Comparison of ENCODE assay signal across 22 cellular contexts in the genomic region with DNA sequence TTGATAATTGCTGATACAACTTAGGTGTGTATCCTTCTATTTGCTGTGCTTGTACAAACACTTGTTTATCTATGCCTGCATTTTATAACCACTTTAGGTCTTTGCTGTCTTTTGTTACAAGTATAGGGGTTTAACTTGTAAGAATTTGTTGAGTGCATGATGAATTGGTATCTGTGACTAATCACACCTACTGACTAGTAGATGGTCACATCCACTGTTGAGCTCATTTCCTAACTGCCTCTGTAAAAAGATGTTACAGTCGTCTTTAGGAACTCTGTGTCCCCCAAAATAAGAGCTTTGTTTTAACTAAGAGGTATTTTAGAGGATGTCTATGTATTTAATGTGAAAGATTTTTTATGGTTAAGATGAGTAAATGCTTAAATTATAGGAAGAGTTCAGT. TPM values are rescaled to one million over a fixed set of nuclear protein-coding genes. Genes with fewer than 3 reads are reported as not detected.
A peak's percentile ranks its signal among the peaks of the same experiment; 100 is the strongest.
DNase-seq lines count a peak whose midpoint lies in the region; ATAC-seq lines count a peak whose summit lies in the region.
"Had no signal": no experiment of that assay in that cellular context is flagged by ENCODE, and none has a peak within 500 bp of the region (broad histone marks: within the 10 kb centered on the region; RNA-seq: fewer than 3 reads in every experiment).

No MANE protein-coding gene starts in this region.

- peak overlapping the region; percentile 13 for H3K27ac ChIP-seq in epithelial cell of prostate
- H3K27ac ChIP-seq: breast epithelium, esophagus squamous epithelium, parathyroid adenoma, testis had no signal

- no peak for DNase-seq in stimulated activated naive CD8-positive, alpha-beta T cell treated with anti-CD3 and anti-CD28 coated beads, Interleukin-15, amount 100 ng/mL, for 72 hours
- DNase-seq in stimulated activated naive CD8-positive, alpha-beta T cell treated with anti-CD3 and anti-CD28 coated beads, Interleukin-15, Interleukin-2, amounts not matched to agents 100 U/mL and 50 U/mL, for 24 hours: no peak
- DNase-seq in M059J (ENCODE audit: low read depth): peak; percentile 44
- peak; percentile 14 for DNase-seq in epithelial cell of prostate (ENCODE audit: low read depth, low spot score)
- DNase-seq in stimulated activated effector memory CD8-positive, alpha-beta T cell treated with anti-CD3 and anti-CD28 coated beads, Interleukin-12 subunit alpha, Interleukin-12 subunit beta, amount 100 ng/mL, for 72 hours (ENCODE audit: low spot score in 2 of 2): no peak
- no peak for DNase-seq in activated naive CD4-positive, alpha-beta T cell treated with anti-CD3 and anti-CD28 coated beads, Interleukin-2, amount 50 U/mL, for 16 hours
- DNase-seq: activated CD4-positive, alpha-beta T cell treated with anti-CD3 and anti-CD28 coated beads, Interleukin-2, amount 50 U/mL, for 4 hours; esophagus squamous epithelium; Karpas-422; mesendoderm; natural killer cell; NCI-H1417; NCI-H2171 treated with DMSO at 0.1 percent for 48 hours; small intestine; stimulated activated CD8-positive, alpha-beta memory T cell treated with anti-CD3 and anti-CD28 coated beads, Interleukin-4, amount 100 ng/mL, for 48 hours; SW 1271; testis had no signal

- H3K4me3 Mint-ChIP-seq in stimulated activated naive CD8-positive, alpha-beta T cell treated with anti-CD3 and anti-CD28 coated beads, Interleukin-15, amount 100 ng/mL, for 72 hours: no peak overlapping the region
- H3K4me3 Mint-ChIP-seq in stimulated activated effector memory CD8-positive, alpha-beta T cell treated with anti-CD3 and anti-CD28 coated beads, Interleukin-12 subunit alpha, Interleukin-12 subunit beta, amount 100 ng/mL, for 72 hours: no peak overlapping the region
- H3K4me3 Mint-ChIP-seq: natural killer cell had no signal

- H3K27me3 Mint-ChIP-seq in stimulated activated naive CD8-positive, alpha-beta T cell treated with anti-CD3 and anti-CD28 coated beads, Interleukin-15, amount 100 ng/mL, for 72 hours: no peaks in the 10 kb centered on the region

- no peak overlapping the region for H3K27ac Mint-ChIP-seq in stimulated activated naive CD8-positive, alpha-beta T cell treated with anti-CD3 and anti-CD28 coated beads, Interleukin-15, amount 100 ng/mL, for 72 hours
- peak overlapping the region; percentile 70 for H3K27ac Mint-ChIP-seq in stimulated activated effector memory CD8-positive, alpha-beta T cell treated with anti-CD3 and anti-CD28 coated beads, Interleukin-12 subunit alpha, Interleukin-12 subunit beta, amount 100 ng/mL, for 72 hours
- H3K27ac Mint-ChIP-seq: natural killer cell had no signal

- H3K36me3 Mint-ChIP-seq in stimulated activated effector memory CD8-positive, alpha-beta T cell treated with anti-CD3 and anti-CD28 coated beads, Interleukin-12 subunit alpha, Interleukin-12 subunit beta, amount 100 ng/mL, for 72 hours: no peaks in the 10 kb centered on the region
- H3K36me3 Mint-ChIP-seq: natural killer cell had no signal

- H3K4me1 Mint-ChIP-seq in stimulated activated naive CD8-positive, alpha-beta T cell treated with anti-CD3 and anti-CD28 coated beads, Interleukin-15, amount 100 ng/mL, for 72 hours: peaks cover 6% of the 10 kb centered on the region
- H3K4me1 Mint-ChIP-seq in stimulated activated effector memory CD8-positive, alpha-beta T cell treated with anti-CD3 and anti-CD28 coated beads, Interleukin-12 subunit alpha, Interleukin-12 subunit beta, amount 100 ng/mL, for 72 hours: peaks cover 8% of the 10 kb centered on the region

- ATAC-seq in stimulated activated naive CD8-positive, alpha-beta T cell treated with anti-CD3 and anti-CD28 coated beads, Interleukin-15, amount 100 ng/mL, for 72 hours: peak; percentile 48
- ATAC-seq in stimulated activated naive CD8-positive, alpha-beta T cell treated with anti-CD3 and anti-CD28 coated beads, Interleukin-15, Interleukin-2, amounts not matched to agents 100 U/mL and 50 U/mL, for 24 hours: no peak
- peak; percentile 88 for ATAC-seq in stimulated activated effector memory CD8-positive, alpha-beta T cell treated with anti-CD3 and anti-CD28 coated beads, Interleukin-12 subunit alpha, Interleukin-12 subunit beta, amount 100 ng/mL, for 72 hours
- ATAC-seq in GM19467 (IDR thresholded peaks at IDR 0.05; ENCODE audit: unreplicated experiment): no peak
- ATAC-seq in HG03354 (IDR thresholded peaks at IDR 0.05; ENCODE audit: poor library complexity, severe bottlenecking, unreplicated experiment): no peak
- ATAC-seq: GM12878, natural killer cell had no signal

- no peaks in the 10 kb centered on the region for H3K9me3 Mint-ChIP-seq in stimulated activated naive CD8-positive, alpha-beta T cell treated with anti-CD3 and anti-CD28 coated beads, Interleukin-15, amount 100 ng/mL, for 72 hours
- H3K9me3 Mint-ChIP-seq in stimulated activated effector memory CD8-positive, alpha-beta T cell treated with anti-CD3 and anti-CD28 coated beads, Interleukin-12 subunit alpha, Interleukin-12 subunit beta, amount 100 ng/mL, for 72 hours: no peaks in the 10 kb centered on the region
- H3K9me3 Mint-ChIP-seq: natural killer cell had no signal

RNA-seq across cellular contexts. Expression of gene KIAA1549L, which starts 58.2 kb away (rescaled TPM):
- total RNA-seq in M059J (2014; rRNA removed; shearing (Covaris generic)): 8.3 and 11.6 TPM in 2 replicates
- total RNA-seq: natural killer cell had no signal

Comparison
In these comparisons a context has a peak if more than half of its experiments do, and no peak if none do; other contexts are left out.
1. ATAC-seq: peak in stimulated activated naive CD8-positive, alpha-beta T cell treated with anti-CD3 and anti-CD28 coated beads, Interleukin-15, amount 100 ng/mL, for 72 hours (single experiment) and stimulated activated effector memory CD8-positive, alpha-beta T cell treated with anti-CD3 and anti-CD28 coated beads, Interleukin-12 subunit alpha, Interleukin-12 subunit beta, amount 100 ng/mL, for 72 hours (single experiment); none in stimulated activated naive CD8-positive, alpha-beta T cell treated with anti-CD3 and anti-CD28 coated beads, Interleukin-15, Interleukin-2, amounts not matched to agents 100 U/mL and 50 U/mL, for 24 hours (single experiment), GM19467 (single experiment) and HG03354 (single experiment).
2. DNase-seq: peak in M059J (single experiment) and epithelial cell of prostate (single experiment); none in stimulated activated naive CD8-positive, alpha-beta T cell treated with anti-CD3 and anti-CD28 coated beads, Interleukin-15, amount 100 ng/mL, for 72 hours (0 of 2), stimulated activated naive CD8-positive, alpha-beta T cell treated with anti-CD3 and anti-CD28 coated beads, Interleukin-15, Interleukin-2, amounts not matched to agents 100 U/mL and 50 U/mL, for 24 hours (single experiment), stimulated activated effector memory CD8-positive, alpha-beta T cell treated with anti-CD3 and anti-CD28 coated beads, Interleukin-12 subunit alpha, Interleukin-12 subunit beta, amount 100 ng/mL, for 72 hours (0 of 2) and activated naive CD4-positive, alpha-beta T cell treated with anti-CD3 and anti-CD28 coated beads, Interleukin-2, amount 50 U/mL, for 16 hours (single experiment).